In genomic region chr3:177624523-177625495, GRCh38 we compare ENCODE assay signal across 13 cellular contexts.
A peak's percentile ranks its signal among the peaks of the same experiment; 100 is the strongest.
DNase-seq lines count a peak whose midpoint lies in the region; ATAC-seq and TF ChIP-seq lines count a peak whose summit lies in the region.
"Had no signal": no experiment of that assay in that cellular context is flagged by ENCODE, and none has a peak within 500 bp of the region (broad histone marks: within the 10 kb centered on the region; RNA-seq: fewer than 3 reads in every experiment).

No MANE protein-coding gene starts in this region.

- no peaks in the 10 kb centered on the region for H3F3A ChIP-seq in PC-3 (ENCODE audit: low read length, unreplicated experiment)

- peak; percentile 94 for DNase-seq in DMS53 (lab: John Stamatoyannopoulos, UW)
- DNase-seq in PC-3: peak; percentile 72
- no peak for DNase-seq in memory B cell (ENCODE audit: low spot score in 2 of 2)
- no peak for DNase-seq in cerebellum (ENCODE audit: low spot score)
- DNase-seq in heart left ventricle: no peak
- no peak for DNase-seq in cortex of kidney (lab: John Stamatoyannopoulos, UW)
- DNase-seq: anterior cingulate cortex, gastrocnemius medialis, GF-D8, NCI-H2029 had no signal

- CTCF ChIA-PET in PC-3 (lab: Charles Lee): no interaction called here

- WGBS in heart left ventricle, 4 donors: 93 to 95% (median 93%) methylated on average over 13 of the region's 13 CpGs

- H3K4me3 Mint-ChIP-seq in memory B cell: peak overlapping the region; percentile 12
- H3K4me3 Mint-ChIP-seq: CD14-positive monocyte had no signal

- no peaks in the 10 kb centered on the region for H3K27me3 Mint-ChIP-seq in memory B cell

- peaks cover 5% of the 10 kb centered on the region for H3K4me1 Mint-ChIP-seq in memory B cell

- POLR2A ChIA-PET in PC-3 (lab: Charles Lee; ENCODE audit: unreplicated experiment): interaction anchor here (0.7 kb wide), 1 partner anchor 103 kb away, joined by 3 read pairs; no protein-coding TSS in a partner anchor

- peaks cover 35% of the 10 kb centered on the region for H3K4me1 ChIP-seq in BLaER1
- peaks cover 29% of the 10 kb centered on the region for H3K4me1 ChIP-seq in PC-3 (ENCODE audit: insufficient read depth, low read length)
- peaks cover 0 to 19% (median 12%) of the 10 kb centered on the region in 12 donors for H3K4me1 ChIP-seq in heart left ventricle

- peaks cover 77% of the 10 kb centered on the region for H3K9me3 ChIP-seq in BLaER1
- H3K9me3 ChIP-seq in PC-3 (ENCODE audit: low read length): no peaks in the 10 kb centered on the region
- no peaks in the 10 kb centered on the region for H3K9me3 ChIP-seq in heart left ventricle
- H3K9me3 ChIP-seq: gastrocnemius medialis had no signal

- no peak overlapping the region for H3K27ac ChIP-seq in BLaER1
- peak overlapping the region; percentile 28 for H3K27ac ChIP-seq in PC-3 (ENCODE audit: low read length)
- H3K27ac ChIP-seq in heart left ventricle: no peak overlapping the region
- H3K27ac ChIP-seq: gastrocnemius medialis had no signal

- H3K4me3 ChIP-seq in BLaER1 (peak overlapping the region; percentile 2; the same call in 1 of the 2 replicates), PC-3 (ENCODE audit: low read length) (no peak overlapping the region), heart left ventricle (no peak overlapping the region)
- H3K4me3 ChIP-seq: gastrocnemius medialis had no signal

- no peaks in the 10 kb centered on the region for H3K27me3 ChIP-seq in BLaER1
- H3K27me3 ChIP-seq in PC-3 (ENCODE audit: low read length): no peaks in the 10 kb centered on the region
- no peaks in the 10 kb centered on the region for H3K27me3 ChIP-seq in heart left ventricle
- H3K27me3 ChIP-seq: gastrocnemius medialis had no signal

- H3K36me3 Mint-ChIP-seq in memory B cell: no peaks in the 10 kb centered on the region
- H3K36me3 Mint-ChIP-seq: CD14-positive monocyte had no signal

- no peaks in the 10 kb centered on the region for H3K9me2 ChIP-seq in PC-3 (replicated peaks; ENCODE audit: low read length)

- peak overlapping the region; percentile 12; the same call in 1 of the 2 replicates for H3K4me2 ChIP-seq in BLaER1
- peak overlapping the region; percentile 32 for H3K4me2 ChIP-seq in PC-3 (ENCODE audit: low read length)

- H3K79me2 ChIP-seq in PC-3 (ENCODE audit: low read length): no peaks in the 10 kb centered on the region

- intact Hi-C loops in PC-3 (cut with micrococcal nuclease) (loop anchor here (5.0 to 10.0 kb wide), 3 partner anchors 307 to 700 kb away; no protein-coding TSS in a partner anchor), heart left ventricle (cut with DNase I) (loop anchor here in 2 of 10 donors (5.0 to 10.0 kb wide), 2 partner anchors 60 to 428 kb away; partner anchors contain the start of gene TBL1XR1 (in 1 of the 2))

- H2AFZ ChIP-seq in PC-3 (ENCODE audit: low read length): peak overlapping the region; percentile 40

- 0 out of 2 replicates have a peak, but pooled peaks have one; percentile 20 for TF ChIP-seq CTCF in PC-3 (conservative IDR thresholded peaks at IDR 0.05; ENCODE audit: low read depth, low read length)
- TF ChIP-seq CTCF in heart left ventricle (IDR thresholded peaks at IDR 0.05): no peak

- ATAC-seq in PC-3: peak; percentile 74
- ATAC-seq in memory B cell (ENCODE audit: low read depth): peak; percentile 46
- no peak for ATAC-seq in heart left ventricle
- no peak for ATAC-seq in GM18519 (IDR thresholded peaks at IDR 0.05; ENCODE audit: low FRiP score, unreplicated experiment)
- ATAC-seq: gastrocnemius medialis had no signal

- no peaks in the 10 kb centered on the region for H4K20me1 ChIP-seq in BLaER1
- no peaks in the 10 kb centered on the region for H4K20me1 ChIP-seq in PC-3 (ENCODE audit: low read length)

- H3K9ac ChIP-seq in BLaER1 (no peak overlapping the region), PC-3 (ENCODE audit: low read length) (no peak overlapping the region)

- TF ChIP-seq POLR2A in heart left ventricle (IDR thresholded peaks at IDR 0.05): no peak

- peaks cover 1% of the 10 kb centered on the region for H3K9me3 Mint-ChIP-seq in memory B cell

- H3K36me3 ChIP-seq in BLaER1 (peaks cover 14% of the 10 kb centered on the region; the same call in 1 of the 2 replicates), PC-3 (ENCODE audit: low read depth, low read length) (no peaks in the 10 kb centered on the region), heart left ventricle (no peaks in the 10 kb centered on the region)
- H3K36me3 ChIP-seq: gastrocnemius medialis had no signal

- no TSS peak for BruUV-seq in PC-3 (replicated peaks; lab: Mats Ljungman, UMichigan)

- H3K27ac Mint-ChIP-seq in memory B cell: no peak overlapping the region

Comparison
In these comparisons a context has a peak if more than half of its experiments do, and no peak if none do; other contexts are left out.
1. DNase-seq: peak in DMS53 (single experiment) and PC-3 (single experiment); none in memory B cell (0 of 2), cerebellum (single experiment), heart left ventricle (0 of 5) and cortex of kidney (single experiment).
2. ATAC-seq: peak in PC-3 (single experiment) and memory B cell (single experiment); none in heart left ventricle (0 of 4) and GM18519 (single experiment).